10 cellular contexts compared by ENCODE assay signal in the genomic region with DNA sequence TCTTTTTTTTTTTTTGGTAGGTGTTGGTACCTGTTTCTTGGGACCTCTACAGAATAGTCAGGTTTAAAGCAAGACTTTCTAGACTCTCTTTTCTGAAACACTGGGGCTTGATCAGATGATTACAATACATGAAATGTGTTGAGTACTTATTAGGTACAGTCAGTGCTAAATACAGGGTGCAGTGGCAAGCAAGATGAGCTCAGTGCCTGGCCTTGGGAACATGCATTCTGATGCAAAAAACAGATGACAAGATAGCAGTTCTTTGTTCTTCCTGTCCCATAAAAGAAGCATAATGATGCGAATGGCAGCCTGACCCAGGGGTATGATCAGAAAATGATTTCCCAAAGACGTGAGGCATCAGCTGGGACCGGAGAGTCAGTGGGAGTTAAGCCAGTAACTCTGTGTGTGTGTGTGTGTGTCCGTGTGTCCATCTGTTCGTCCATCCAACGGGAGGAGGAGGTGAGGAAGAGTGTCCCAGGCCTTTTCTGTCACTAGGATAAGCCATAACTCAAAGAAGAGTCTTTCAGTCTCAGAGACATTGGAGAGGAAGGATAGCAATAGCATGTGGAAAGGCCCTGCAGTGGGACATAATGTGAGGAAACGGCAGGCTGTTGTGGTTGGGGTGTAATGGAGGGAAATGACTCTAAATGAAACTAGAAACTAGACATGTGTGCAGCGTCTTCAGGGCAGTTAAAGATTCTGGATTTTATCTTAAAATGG. TPM values are rescaled to one million over a fixed set of nuclear protein-coding genes. Genes with fewer than 3 reads are reported as not detected.
DNase-seq lines count a peak whose midpoint lies in the region; ATAC-seq, FAIRE-seq and TF ChIP-seq lines count a peak whose summit lies in the region.
"Had no signal": no experiment of that assay in that cellular context is flagged by ENCODE, and none has a peak within 500 bp of the region (broad histone marks: within the 10 kb centered on the region; RNA-seq: fewer than 3 reads in every experiment).

No MANE protein-coding gene starts in this region.

- H3K9me3 ChIP-seq in BLaER1 = no peaks in the 10 kb centered on the region

- CTCF ChIA-PET in Calu3 (lab: Charles Lee) = no interaction called here

- no peak overlapping the region for H3K27ac ChIP-seq in BLaER1

- TF ChIP-seq CTCF in Calu3 (IDR thresholded peaks at IDR 0.05; ENCODE audit: unreplicated experiment) = no peak

- H3K4me2 ChIP-seq in BLaER1 = peak overlapping the region; percentile 9; the same call in 1 of the 2 replicates

- peaks cover 88% of the 10 kb centered on the region for H3K36me3 ChIP-seq in BLaER1

- no peak overlapping the region for H3K27ac Mint-ChIP-seq in Calu3 (ENCODE audit: unreplicated experiment)

- no peaks in the 10 kb centered on the region for H3K4me1 Mint-ChIP-seq in Calu3 (ENCODE audit: low read depth, unreplicated experiment)

- H3K4me1 ChIP-seq in BLaER1 = peaks cover 40% of the 10 kb centered on the region

- H3K9me3 Mint-ChIP-seq in Calu3 (ENCODE audit: low read depth, unreplicated experiment) = no peaks in the 10 kb centered on the region

- H3K9ac ChIP-seq in BLaER1 = no peak overlapping the region

- DNase-seq in activated CD8-positive, alpha-beta memory T cell treated with anti-CD3 and anti-CD28 coated beads, Interleukin-2, amount 50 U/mL, for 48 hours = peak; percentile 55
- DNase-seq in OCI-M2 (lab: John Stamatoyannopoulos, UW; ENCODE audit: unreplicated experiment) (no peak), frontal cortex (ENCODE audit: low spot score in 2 of 2) (no peak), middle frontal gyrus (ENCODE audit: extremely low spot score, low spot score) (no peak), Calu3 (no peak)
- DNase-seq: DMS153 had no signal

- no peaks in the 10 kb centered on the region for H3K27me3 Mint-ChIP-seq in Calu3 (ENCODE audit: unreplicated experiment)

- no TSS peak for BruUV-seq in Calu3 (replicated peaks; lab: Mats Ljungman, UMichigan)

- no peaks in the 10 kb centered on the region for H3K27me3 ChIP-seq in BLaER1

- ATAC-seq in GM19025 (IDR thresholded peaks at IDR 0.05; ENCODE audit: low read depth, unreplicated experiment) (peak; percentile 99), HG03060 (IDR thresholded peaks at IDR 0.05; ENCODE audit: low read depth, unreplicated experiment) (peak; percentile 96)

- H3K36me3 Mint-ChIP-seq in Calu3 (ENCODE audit: insufficient read depth, unreplicated experiment) = no peaks in the 10 kb centered on the region

- H3K4me3 Mint-ChIP-seq in Calu3 (ENCODE audit: low read depth, unreplicated experiment) = no peak overlapping the region

- H3K4me3 ChIP-seq in BLaER1 = no peak overlapping the region

- FAIRE-seq in frontal cortex (lab: Jason Lieb, UNC) = no peak

- peaks cover 35% of the 10 kb centered on the region; the same call in 1 of the 2 replicates for H4K20me1 ChIP-seq in BLaER1

- intact Hi-C loops in Calu3 (cut with micrococcal nuclease; ENCODE audit: unreplicated experiment) = no loop called here

RNA-seq across cellular contexts. Expression of gene SLAIN1, which starts 32.2 kb away (rescaled TPM):
- total RNA-seq in frontal cortex (506 TPM), Calu3 (2022) (4.1 and 4.8 TPM in 2 replicates)
- total RNA-seq: osteocyte had no signal

Comparison
In these comparisons a context has a peak if more than half of its experiments do, and no peak if none do; other contexts are left out.
1. RNA of gene SLAIN1, which starts 32.2 kb away (total RNA-seq): 506 TPM in frontal cortex (single experiment); 4.1 to 4.8 TPM in Calu3; every median in the first group is over 10 times any median in the second.